Comparison of ENCODE assay signal across 10 cellular contexts in the genomic region with DNA sequence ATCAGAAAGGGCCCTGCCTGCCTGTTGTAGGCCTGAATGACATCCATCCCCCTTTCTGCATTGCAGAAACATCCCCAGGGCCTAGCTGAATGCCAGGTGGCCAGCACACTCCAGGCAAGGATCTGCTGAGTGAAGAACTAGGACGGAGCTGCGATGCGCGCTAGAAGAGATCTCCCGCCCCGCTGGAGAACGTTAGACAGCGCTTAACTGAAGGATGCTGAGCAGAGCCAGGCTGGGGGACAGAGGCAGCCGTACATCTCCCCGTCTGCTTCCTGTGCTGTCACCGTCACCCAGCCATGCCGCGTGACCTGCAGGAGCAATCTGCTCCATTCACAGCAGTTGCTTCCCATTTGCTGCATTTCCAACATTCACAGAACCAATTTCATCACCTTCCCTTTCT.
DNase-seq lines count a peak whose midpoint lies in the region; ATAC-seq and TF ChIP-seq lines count a peak whose summit lies in the region.
"Had no signal": no experiment of that assay in that cellular context is flagged by ENCODE, and none has a peak within 500 bp of the region (broad histone marks: within the 10 kb centered on the region; RNA-seq: fewer than 3 reads in every experiment).

No MANE protein-coding gene starts in this region.

- CTCF ChIA-PET in activated naive CD4-positive, alpha-beta T cell treated with anti-CD3 and anti-CD28 coated beads for 36 hours (lab: Charles Lee), result interaction anchor here (0.6 to 2.9 kb wide), 8 partner anchors 8 to 71 kb away, joined by 3 to 17 read pairs (median 5); no protein-coding TSS in a partner anchor
- CTCF ChIA-PET in GM10248 (lab: Yijun Ruan, JAX), result interaction anchor here (1.0 to 1.6 kb wide), 5 partner anchors 10 to 70 kb away, joined by 3 to 5 read pairs (median 3); no protein-coding TSS in a partner anchor

- no peak for TF ChIP-seq CTCF in GM10248 (IDR thresholded peaks at IDR 0.05; ENCODE audit: control extremely low read depth, extremely low read depth, low read depth, missing control alignments)

- DNase-seq in activated naive CD4-positive, alpha-beta T cell treated with anti-CD3 and anti-CD28 coated beads for 36 hours, result peak; percentile 54
- no peak for DNase-seq in activated naive CD4-positive, alpha-beta T cell treated with anti-CD3 and anti-CD28 coated beads, Interleukin-2, amount 50 U/mL, for 16 hours
- DNase-seq in medulla oblongata (ENCODE audit: extremely low spot score) (peak; percentile 66), GM10248 (ENCODE audit: extremely low spot score) (no peak), posterior vena cava (ENCODE audit: low spot score) (no peak)
- DNase-seq in stimulated activated naive CD8-positive, alpha-beta T cell treated with anti-CD3 and anti-CD28 coated beads, Interleukin-15, amount 100 ng/mL, for 72 hours, result no peak
- DNase-seq: cortex of kidney had no signal

- H3K4me3 Mint-ChIP-seq in activated naive CD4-positive, alpha-beta T cell treated with anti-CD3 and anti-CD28 coated beads for 36 hours, result no peak overlapping the region
- H3K4me3 Mint-ChIP-seq in activated naive CD8-positive, alpha-beta T cell, result peak overlapping the region; percentile 51
- H3K4me3 Mint-ChIP-seq in stimulated activated naive CD8-positive, alpha-beta T cell treated with anti-CD3 and anti-CD28 coated beads, Interleukin-15, amount 100 ng/mL, for 72 hours, result peak overlapping the region in 1 of 2 donors; percentile 39

- peaks cover 66% of the 10 kb centered on the region for H3K4me1 Mint-ChIP-seq in activated naive CD4-positive, alpha-beta T cell treated with anti-CD3 and anti-CD28 coated beads for 36 hours (ENCODE audit: low read depth)
- peaks cover 62% of the 10 kb centered on the region for H3K4me1 Mint-ChIP-seq in activated naive CD8-positive, alpha-beta T cell (ENCODE audit: low read depth)
- peaks cover 72% of the 10 kb centered on the region for H3K4me1 Mint-ChIP-seq in stimulated activated naive CD8-positive, alpha-beta T cell treated with anti-CD3 and anti-CD28 coated beads, Interleukin-15, amount 100 ng/mL, for 72 hours

- peaks cover 2% of the 10 kb centered on the region for H3K36me3 Mint-ChIP-seq in activated naive CD4-positive, alpha-beta T cell treated with anti-CD3 and anti-CD28 coated beads for 36 hours (ENCODE audit: low read depth)
- no peaks in the 10 kb centered on the region for H3K36me3 Mint-ChIP-seq in activated naive CD8-positive, alpha-beta T cell

- no peaks in the 10 kb centered on the region for H3K9me3 Mint-ChIP-seq in activated naive CD4-positive, alpha-beta T cell treated with anti-CD3 and anti-CD28 coated beads for 36 hours
- H3K9me3 Mint-ChIP-seq in activated naive CD8-positive, alpha-beta T cell (ENCODE audit: low read depth), result no peaks in the 10 kb centered on the region
- no peaks in the 10 kb centered on the region for H3K9me3 Mint-ChIP-seq in stimulated activated naive CD8-positive, alpha-beta T cell treated with anti-CD3 and anti-CD28 coated beads, Interleukin-15, amount 100 ng/mL, for 72 hours

- POLR2A ChIA-PET in GM10248 (lab: Yijun Ruan, JAX), result no interaction called here

- ATAC-seq in stimulated activated naive CD8-positive, alpha-beta T cell treated with anti-CD3 and anti-CD28 coated beads, Interleukin-15, amount 100 ng/mL, for 72 hours, result no peak

- H3K27ac Mint-ChIP-seq in activated naive CD4-positive, alpha-beta T cell treated with anti-CD3 and anti-CD28 coated beads for 36 hours, result peak overlapping the region; percentile 64
- H3K27ac Mint-ChIP-seq in activated naive CD8-positive, alpha-beta T cell, result peak overlapping the region; percentile 87
- peak overlapping the region in 1 of 2 donors; percentile 59 for H3K27ac Mint-ChIP-seq in stimulated activated naive CD8-positive, alpha-beta T cell treated with anti-CD3 and anti-CD28 coated beads, Interleukin-15, amount 100 ng/mL, for 72 hours

- intact Hi-C loops in activated naive CD4-positive, alpha-beta T cell treated with anti-CD3 and anti-CD28 coated beads for 36 hours (cut with micrococcal nuclease), result loop anchor here (1.0 kb wide), 4 partner anchors 17 to 70 kb away; no protein-coding TSS in a partner anchor
- intact Hi-C loops in posterior vena cava (cut with DNase I), result no loop called here

- H3K27me3 Mint-ChIP-seq in activated naive CD4-positive, alpha-beta T cell treated with anti-CD3 and anti-CD28 coated beads for 36 hours (ENCODE audit: low read depth), result no peaks in the 10 kb centered on the region
- no peaks in the 10 kb centered on the region for H3K27me3 Mint-ChIP-seq in activated naive CD8-positive, alpha-beta T cell
- H3K27me3 Mint-ChIP-seq in stimulated activated naive CD8-positive, alpha-beta T cell treated with anti-CD3 and anti-CD28 coated beads, Interleukin-15, amount 100 ng/mL, for 72 hours, result no peaks in the 10 kb centered on the region

- H3K27ac ChIP-seq in temporal lobe (ENCODE audit: low read depth, low read length), result peak overlapping the region; percentile 94
- H3K27ac ChIP-seq: C4-2B had no signal

Comparison
In these comparisons a context has a peak if more than half of its experiments do, and no peak if none do; other contexts are left out.
1. DNase-seq: peak in activated naive CD4-positive, alpha-beta T cell treated with anti-CD3 and anti-CD28 coated beads for 36 hours (single experiment) and medulla oblongata (single experiment); none in activated naive CD4-positive, alpha-beta T cell treated with anti-CD3 and anti-CD28 coated beads, Interleukin-2, amount 50 U/mL, for 16 hours (single experiment), GM10248 (single experiment), stimulated activated naive CD8-positive, alpha-beta T cell treated with anti-CD3 and anti-CD28 coated beads, Interleukin-15, amount 100 ng/mL, for 72 hours (0 of 2) and posterior vena cava (single experiment).